In genomic region chr2:238496756-238497609, GRCh38 we compare ENCODE assay signal across 16 cellular contexts.
DNase-seq lines count a peak whose midpoint lies in the region; ATAC-seq, FAIRE-seq and TF ChIP-seq lines count a peak whose summit lies in the region.
"Had no signal": no experiment of that assay in that cellular context is flagged by ENCODE, and none has a peak within 500 bp of the region (broad histone marks: within the 10 kb centered on the region; RNA-seq: fewer than 3 reads in every experiment).

No MANE protein-coding gene starts in this region.

- no peak overlapping the region for H3K4me3 Mint-ChIP-seq in activated CD8-positive, alpha-beta T cell treated with anti-CD3 and anti-CD28 coated beads, Interleukin-2, amount 10 ng/mL, durations not matched to agents 7 days and 5 days
- H3K4me3 Mint-ChIP-seq in activated CD8-positive, alpha-beta T cell treated with anti-CD3 and anti-CD28 coated beads for 36 hours, result no peak overlapping the region

- H3K27me3 ChIP-seq in bronchial epithelial cell (ENCODE audit: control insufficient read depth, insufficient read depth, low read length), result no peaks in the 10 kb centered on the region
- H3K27me3 ChIP-seq in testis, result no peaks in the 10 kb centered on the region
- no peaks in the 10 kb centered on the region for H3K27me3 ChIP-seq in breast epithelium

- H3K4me1 ChIP-seq in testis (no peaks in the 10 kb centered on the region), breast epithelium (no peaks in the 10 kb centered on the region)

- POLR2A ChIA-PET in activated CD8-positive, alpha-beta T cell treated with anti-CD3 and anti-CD28 coated beads, Interleukin-2, amount 10 ng/mL, durations not matched to agents 7 days and 5 days (lab: Charles Lee), result no interaction called here
- POLR2A ChIA-PET in activated CD8-positive, alpha-beta T cell treated with anti-CD3 and anti-CD28 coated beads for 36 hours (lab: Charles Lee), result interaction anchor here (0.6 to 0.7 kb wide), 2 partner anchors 426 to 1597 kb away, joined by 3 read pairs; no protein-coding TSS in a partner anchor

- 93 to 95% methylated on average over 23 of the region's 23 CpGs for WGBS in testis, 2 donors

- H3K4me3 ChIP-seq in bronchial epithelial cell (ENCODE audit: low read depth, low read length) (no peak overlapping the region), testis (no peak overlapping the region), breast epithelium (no peak overlapping the region)
- H3K4me3 ChIP-seq: GM23248, K562 had no signal

- CTCF ChIA-PET in activated CD8-positive, alpha-beta T cell treated with anti-CD3 and anti-CD28 coated beads, Interleukin-2, amount 10 ng/mL, durations not matched to agents 7 days and 5 days (lab: Charles Lee), result interaction anchor here (0.6 to 1.9 kb wide), 2 partner anchors 17 to 1413 kb away, joined by 3 to 7 read pairs; no protein-coding TSS in a partner anchor
- CTCF ChIA-PET in activated CD8-positive, alpha-beta T cell treated with anti-CD3 and anti-CD28 coated beads for 36 hours (lab: Charles Lee), result no interaction called here

- H3K36me3 ChIP-seq in bronchial epithelial cell (ENCODE audit: control insufficient read depth, insufficient read depth, low read length) (no peaks in the 10 kb centered on the region), testis (ENCODE audit: low read depth, missing control alignments) (no peaks in the 10 kb centered on the region), breast epithelium (no peaks in the 10 kb centered on the region)

- intact Hi-C loops in activated CD8-positive, alpha-beta T cell treated with anti-CD3 and anti-CD28 coated beads for 36 hours (cut with micrococcal nuclease), result no loop called here
- intact Hi-C loops in testis (cut with DNase I; ENCODE audit: low total_unique reads), result no loop called here
- intact Hi-C loops in breast epithelium (cut with DNase I; ENCODE audit: low total_unique reads), result no loop called here

- H3K27ac Mint-ChIP-seq in activated CD8-positive, alpha-beta T cell treated with anti-CD3 and anti-CD28 coated beads, Interleukin-2, amount 10 ng/mL, durations not matched to agents 7 days and 5 days, result peak overlapping the region; percentile 47
- no peak overlapping the region for H3K27ac Mint-ChIP-seq in activated CD8-positive, alpha-beta T cell treated with anti-CD3 and anti-CD28 coated beads for 36 hours

- H3K27ac ChIP-seq in testis (no peak overlapping the region), breast epithelium (no peak overlapping the region)
- H3K27ac ChIP-seq: GM23248 had no signal

- no peak for TF ChIP-seq CTCF in activated CD8-positive, alpha-beta T cell treated with anti-CD3 and anti-CD28 coated beads for 36 hours (IDR thresholded peaks at IDR 0.05)
- no peak for TF ChIP-seq CTCF in bronchial epithelial cell (IDR thresholded peaks at IDR 0.05; ENCODE audit: insufficient read depth, low read length, severe bottlenecking)
- no peak for TF ChIP-seq CTCF in testis (IDR thresholded peaks at IDR 0.05)
- TF ChIP-seq CTCF in breast epithelium (IDR thresholded peaks at IDR 0.05), result no peak

- H3K27me3 Mint-ChIP-seq in activated CD8-positive, alpha-beta T cell treated with anti-CD3 and anti-CD28 coated beads, Interleukin-2, amount 10 ng/mL, durations not matched to agents 7 days and 5 days (ENCODE audit: low read depth), result no peaks in the 10 kb centered on the region
- no peaks in the 10 kb centered on the region for H3K27me3 Mint-ChIP-seq in activated CD8-positive, alpha-beta T cell treated with anti-CD3 and anti-CD28 coated beads for 36 hours

- H3K9me3 ChIP-seq in testis (no peaks in the 10 kb centered on the region), breast epithelium (no peaks in the 10 kb centered on the region)

- no peak for ATAC-seq in activated CD8-positive, alpha-beta T cell treated with anti-CD3 and anti-CD28 coated beads, Interleukin-2, amount 10 ng/mL, durations not matched to agents 7 days and 5 days
- no peak for ATAC-seq in activated CD8-positive, alpha-beta T cell treated with anti-CD3 and anti-CD28 coated beads for 36 hours
- ATAC-seq: K562 had no signal

- H3K4me1 Mint-ChIP-seq in activated CD8-positive, alpha-beta T cell treated with anti-CD3 and anti-CD28 coated beads, Interleukin-2, amount 10 ng/mL, durations not matched to agents 7 days and 5 days (ENCODE audit: low read depth), result peaks cover 42% of the 10 kb centered on the region
- peaks cover 22% of the 10 kb centered on the region for H3K4me1 Mint-ChIP-seq in activated CD8-positive, alpha-beta T cell treated with anti-CD3 and anti-CD28 coated beads for 36 hours (ENCODE audit: low read depth)

- H3K36me3 Mint-ChIP-seq in activated CD8-positive, alpha-beta T cell treated with anti-CD3 and anti-CD28 coated beads, Interleukin-2, amount 10 ng/mL, durations not matched to agents 7 days and 5 days (ENCODE audit: low read depth), result no peaks in the 10 kb centered on the region
- H3K36me3 Mint-ChIP-seq in activated CD8-positive, alpha-beta T cell treated with anti-CD3 and anti-CD28 coated beads for 36 hours (ENCODE audit: low read depth), result no peaks in the 10 kb centered on the region

- H3K9me3 Mint-ChIP-seq in activated CD8-positive, alpha-beta T cell treated with anti-CD3 and anti-CD28 coated beads, Interleukin-2, amount 10 ng/mL, durations not matched to agents 7 days and 5 days (ENCODE audit: insufficient read depth), result no peaks in the 10 kb centered on the region
- H3K9me3 Mint-ChIP-seq in activated CD8-positive, alpha-beta T cell treated with anti-CD3 and anti-CD28 coated beads for 36 hours, result no peaks in the 10 kb centered on the region

- no peak for DNase-seq in activated CD8-positive, alpha-beta T cell treated with anti-CD3 and anti-CD28 coated beads, Interleukin-2, amount 10 ng/mL, durations not matched to agents 7 days and 5 days
- no peak for DNase-seq in activated CD8-positive, alpha-beta T cell treated with anti-CD3 and anti-CD28 coated beads for 36 hours
- no peak for DNase-seq in bronchial epithelial cell (ENCODE audit: low read depth)
- DNase-seq in mesenteric fat pad (ENCODE audit: low spot score), result peak; percentile 79
- DNase-seq in testis, result peak; percentile 11
- no peak for DNase-seq in frontal cortex (ENCODE audit: low spot score in 2 of 2)
- no peak for DNase-seq in breast epithelium (ENCODE audit: low spot score in 2 of 2)
- DNase-seq in NCI-H345 (lab: John Stamatoyannopoulos, UW), result no peak
- DNase-seq: 8988T, DND-41, GM23248, NCI-H187, NCI-H226, NCI-H526 treated with DMSO at 0.1 percent for 48 hours had no signal

- FAIRE-seq in bronchial epithelial cell (lab: Jason Lieb, UNC), result peak; percentile 18
- FAIRE-seq in frontal cortex (lab: Jason Lieb, UNC), result no peak
- FAIRE-seq: G401.6, K562 had no signal

- TF ChIP-seq POLR2A in testis (IDR thresholded peaks at IDR 0.05) (no peak), breast epithelium (IDR thresholded peaks at IDR 0.05) (no peak)

Comparison
In these comparisons a context has a peak if more than half of its experiments do, and no peak if none do; other contexts are left out.
1. DNase-seq: peak in mesenteric fat pad (single experiment) and testis (single experiment); none in activated CD8-positive, alpha-beta T cell treated with anti-CD3 and anti-CD28 coated beads, Interleukin-2, amount 10 ng/mL, durations not matched to agents 7 days and 5 days (single experiment), activated CD8-positive, alpha-beta T cell treated with anti-CD3 and anti-CD28 coated beads for 36 hours (single experiment), bronchial epithelial cell (single experiment), frontal cortex (0 of 2), breast epithelium (0 of 2) and NCI-H345 (single experiment).